In the genomic region with DNA sequence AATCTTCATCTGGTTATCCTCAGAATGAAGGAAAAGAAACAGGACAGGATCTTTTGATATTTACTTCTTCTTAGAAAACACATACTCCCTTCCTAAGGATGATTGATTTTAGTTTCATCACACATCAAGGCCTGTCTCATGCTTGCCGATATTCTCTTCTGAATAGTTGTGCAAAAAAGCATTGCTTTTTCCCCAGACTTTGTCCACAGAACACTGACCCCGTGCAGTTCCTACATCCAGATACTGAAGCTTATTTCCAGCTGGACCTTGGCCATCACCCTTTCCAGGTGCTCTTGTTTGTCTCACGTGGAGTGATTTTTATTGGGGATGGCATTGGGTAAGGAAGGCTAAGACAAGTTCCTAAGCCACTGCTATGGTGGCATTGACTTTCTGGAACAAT, we compare ENCODE assay signal across 21 cellular contexts.
"Had no signal": no experiment of that assay in that cellular context is flagged by ENCODE, and none has a peak within 500 bp of the region (broad histone marks: within the 10 kb centered on the region; RNA-seq: fewer than 3 reads in every experiment).

No MANE protein-coding gene starts in this region.

- H3K4me1 Mint-ChIP-seq: IgD-negative memory B cell had no signal

- H3K9me3 ChIP-seq: SJSA1 had no signal

- H3K4me3 Mint-ChIP-seq: IgD-negative memory B cell had no signal

- FAIRE-seq: K562, RCC 7860 had no signal

- H3K36me3 ChIP-seq: SJSA1 had no signal

- ATAC-seq: K562 had no signal

- H3K9ac ChIP-seq: KMS-11 had no signal

- DNase-seq: Kasumi-1, MM.1S, NCI-H1092 treated with DMSO at 0.1 percent for 48 hours, NCI-H1436, NCI-H187, NCI-H2029, NCI-H2081 treated with DMSO at 0.1 percent for 48 hours, NCI-H2171, NCI-H226, NCI-H446, NCI-H510A, NCI-H526, NCI-H82, Right ventricle myocardium superior, RPMI8226, SIG-M5 had no signal

- H3K27me3 ChIP-seq: SJSA1 had no signal

- H3K27me3 Mint-ChIP-seq: IgD-negative memory B cell had no signal

- H3K4me3 ChIP-seq: K562, SJSA1 had no signal

- H3K27ac ChIP-seq: KMS-11, SJSA1 had no signal

- H3K4me1 ChIP-seq: SJSA1 had no signal

- H3K4me2 ChIP-seq: KMS-11 had no signal
